ENCODE assay signal across 8 cellular contexts in genomic region chr9:36190388-36191289, GRCh38. TPM values are rescaled to one million over a fixed set of nuclear protein-coding genes. Genes with fewer than 3 reads are reported as not detected.
DNase-seq lines count a peak whose midpoint lies in the region; ATAC-seq and TF ChIP-seq lines count a peak whose summit lies in the region.

Gene CLTA (plus strand): TSS chr9:36190921. CDS start chr9:36191057, 136 bp downstream.

- in situ Hi-C loops in GM18951 (cut with MboI; ENCODE audit: low sequenced_read_pairs, unreplicated experiment): no loop called here

- H3K36me3 Mint-ChIP-seq in WTC11: peaks cover 15% of the 10 kb centered on the region

- H3K4me3 Mint-ChIP-seq in WTC11: peak within 1 kb of the TSS; percentile 97

- CTCF ChIA-PET in WTC11 (lab: Charles Lee): interaction anchor here (0.5 to 3.9 kb wide), 16 partner anchors 14 to 1551 kb away, joined by 3 to 26 read pairs (median 4); no protein-coding TSS in a partner anchor

- TF ChIP-seq POLR2A in GM18951 (IDR thresholded peaks at IDR 0.05; ENCODE audit: extremely low read depth, insufficient read depth, insufficient read length): peak; percentile 98

- under 1% methylated on average over 67 of the region's 68 CpGs for WGBS in smooth muscle cell (ENCODE audit: low lambda C conversion rate)

- TF ChIP-seq CTCF in AG09319 (IDR thresholded peaks at IDR 0.05; ENCODE audit: low read depth, low read length) (peak; percentile 64), WTC11 (IDR thresholded peaks at IDR 0.05) (peak; percentile 22; the same call in 1 of the 2 replicates), cardiac fibroblast (IDR thresholded peaks at IDR 0.05; ENCODE audit: low read depth, low read length) (peak; percentile 59), smooth muscle cell (IDR thresholded peaks at IDR 0.05; ENCODE audit: borderline replicate concordance, insufficient read depth, poor library complexity, severe bottlenecking) (peak; percentile 55)

- H3K9me3 Mint-ChIP-seq in WTC11: no peaks in the 10 kb centered on the region; the same call in 1 of the 2 replicates

- DNase-seq in AG09319 (ENCODE audit: extremely low read depth, low read depth) (peak; percentile 94), NCI-H226 (peak; percentile 90), WTC11 (ENCODE audit: low spot score) (peak; percentile 96), cardiac fibroblast (ENCODE audit: low read depth in 2 of 2) (peak; percentile 99), iPS-NIHi7 (ENCODE audit: extremely low spot score) (peak; percentile 99), smooth muscle cell (lab: John Stamatoyannopoulos, UW; ENCODE audit: unreplicated experiment) (peak; percentile 79)

- H3K4me1 ChIP-seq in smooth muscle cell (ENCODE audit: low read depth): peaks cover 25% of the 10 kb centered on the region

- H3F3A ChIP-seq in smooth muscle cell (ENCODE audit: low read depth): peaks cover 4% of the 10 kb centered on the region

- no peaks in the 10 kb centered on the region for H3K36me3 ChIP-seq in smooth muscle cell (ENCODE audit: low read depth)

- H2AFZ ChIP-seq in smooth muscle cell (ENCODE audit: low read depth): peak within 1 kb of the TSS; percentile 82

- H3K27me3 Mint-ChIP-seq in WTC11 (ENCODE audit: low read depth): peaks cover 18% of the 10 kb centered on the region

- H3K9ac ChIP-seq in smooth muscle cell (ENCODE audit: low read depth): peak within 1 kb of the TSS; percentile 97

- H3K79me2 ChIP-seq in smooth muscle cell (ENCODE audit: low read depth): peaks cover 49% of the 10 kb centered on the region

- H4K20me1 ChIP-seq in smooth muscle cell (ENCODE audit: low read depth): peaks cover 48% of the 10 kb centered on the region

- H3K27ac Mint-ChIP-seq in WTC11: peak within 1 kb of the TSS; percentile 93

- ATAC-seq in HG03196 (IDR thresholded peaks at IDR 0.05; ENCODE audit: unreplicated experiment) (peak; percentile 92), WTC11 (peak; percentile 97)

- peak within 1 kb of the TSS; percentile 100 for H3K4me2 ChIP-seq in smooth muscle cell

- H3K9me3 ChIP-seq in smooth muscle cell (replicated peaks; ENCODE audit: low read depth): no peaks in the 10 kb centered on the region

- H3K4me3 ChIP-seq in cardiac fibroblast (replicated peaks in 1 of 2; ENCODE audit: low read depth in 2 of 2, low read length in 2 of 2) (peak within 1 kb of the TSS; percentile 73 to 74), smooth muscle cell (peak within 1 kb of the TSS; percentile 98)

- POLR2A ChIA-PET in WTC11 (lab: Charles Lee): interaction anchor here (0.7 to 2.6 kb wide), 7 partner anchors 17 to 575 kb away, joined by 3 to 24 read pairs (median 3); no protein-coding TSS in a partner anchor

- H3K27ac ChIP-seq in smooth muscle cell (ENCODE audit: low read depth): peak within 1 kb of the TSS; percentile 93

- no peaks in the 10 kb centered on the region for H3K27me3 ChIP-seq in smooth muscle cell (ENCODE audit: low read depth)

- peaks cover 34% of the 10 kb centered on the region for H3K4me1 Mint-ChIP-seq in WTC11

TF ChIP-seq in WTC11, 78 proteins besides CTCF, POLR2A, EP300 and RAD21 (continues in another document):
- TF ChIP-seq ETV6 (CRISPR knock-in tag; IDR thresholded peaks at IDR 0.05): peak; percentile 34; the same call in 1 of the 2 replicates
- TF ChIP-seq CBFB (CRISPR knock-in tag; IDR thresholded peaks at IDR 0.05; ENCODE audit: low read depth): peak; percentile 88; the same call in 1 of the 2 replicates
- TF ChIP-seq ARID4B (CRISPR knock-in tag; IDR thresholded peaks at IDR 0.05; ENCODE audit: borderline replicate concordance): peak; percentile 86
- TF ChIP-seq CREB1 (CRISPR knock-in tag; IDR thresholded peaks at IDR 0.05): no peak
- no peak for TF ChIP-seq PRRX2 (CRISPR knock-in tag; IDR thresholded peaks at IDR 0.05)
- no peak for TF ChIP-seq ZNF425 (CRISPR knock-in tag; conservative IDR thresholded peaks at IDR 0.05)
- TF ChIP-seq TP53 (CRISPR knock-in tag; IDR thresholded peaks at IDR 0.05): peak; percentile 88
- TF ChIP-seq STAT6 (CRISPR knock-in tag; conservative IDR thresholded peaks at IDR 0.05; ENCODE audit: low read depth): no peak
- no peak for TF ChIP-seq IRF2 (CRISPR knock-in tag; IDR thresholded peaks at IDR 0.05; ENCODE audit: borderline replicate concordance, low read depth)
- no peak for TF ChIP-seq ATF6 (CRISPR knock-in tag; IDR thresholded peaks at IDR 0.05)

RNA-seq across cellular contexts. Expression of gene CLTA, which starts in this region (rescaled TPM):
- total RNA-seq in WTC11 (2021): 213 to 220 TPM (median 220 TPM) in 3 replicates
- 226 and 246 TPM in 2 replicates for total RNA-seq in smooth muscle cell
- polyA plus RNA-seq in smooth muscle cell: 206 and 239 TPM in 2 replicates

Comparison
In these comparisons a context has a peak if more than half of its experiments do, and no peak if none do; other contexts are left out.
1. Peak in every context shown above with its lines: DNase-seq, ATAC-seq, H3K4me3 ChIP-seq and H3K27ac ChIP-seq.